In genomic region chr20:35603695-35604443, GRCh38 we compare ENCODE assay signal across 9 cellular contexts.
"Had no signal": no experiment of that assay in that cellular context is flagged by ENCODE, and none has a peak within 500 bp of the region (broad histone marks: within the 10 kb centered on the region; RNA-seq: fewer than 3 reads in every experiment).

No MANE protein-coding gene starts in this region.

- H3K27ac Mint-ChIP-seq: activated naive CD4-positive, alpha-beta T cell treated with anti-CD3 and anti-CD28 coated beads, Interleukin-2, amount 50 U/mL, for 24 hours; effector memory CD8-positive, alpha-beta T cell; memory B cell; WTC11 had no signal

- DNase-seq: central memory CD4-positive, alpha-beta T cell; effector memory CD8-positive, alpha-beta T cell; left cardiac atrium; retina had no signal

- H3K4me3 Mint-ChIP-seq: activated naive CD4-positive, alpha-beta T cell treated with anti-CD3 and anti-CD28 coated beads, Interleukin-2, amount 50 U/mL, for 24 hours; memory B cell; WTC11 had no signal

- H3K36me3 Mint-ChIP-seq: activated naive CD4-positive, alpha-beta T cell treated with anti-CD3 and anti-CD28 coated beads, Interleukin-2, amount 50 U/mL, for 24 hours; memory B cell; WTC11 had no signal

- ATAC-seq: effector memory CD8-positive, alpha-beta T cell; left cardiac atrium had no signal

- H3K9me3 Mint-ChIP-seq: activated CD4-positive, alpha-beta T cell treated with anti-CD3 and anti-CD28 coated beads, Interleukin-2, amount 10 ng/mL, durations not matched to agents 24 days and 14 days; activated naive CD4-positive, alpha-beta T cell treated with anti-CD3 and anti-CD28 coated beads, Interleukin-2, amount 50 U/mL, for 24 hours; effector memory CD8-positive, alpha-beta T cell; memory B cell; neural crest cell; WTC11 had no signal
